ENCODE assay signal across 8 cellular contexts in genomic region chr1:179251675-179252074, GRCh38. TPM values are rescaled to one million over a fixed set of nuclear protein-coding genes. Genes with fewer than 3 reads are reported as not detected.
DNase-seq lines count a peak whose midpoint lies in the region; ATAC-seq and TF ChIP-seq lines count a peak whose summit lies in the region.

No MANE protein-coding gene starts in this region.

- ATAC-seq in DND-41 (ENCODE audit: insufficient read depth, low read depth) (no peak), GM18858 (IDR thresholded peaks at IDR 0.05; ENCODE audit: unreplicated experiment) (no peak), HG03039 (IDR thresholded peaks at IDR 0.05; ENCODE audit: unreplicated experiment) (no peak)

- no peak overlapping the region for H3K4me3 Mint-ChIP-seq in nephron

- no peaks in the 10 kb centered on the region for H3K4me1 ChIP-seq in DND-41 (ENCODE audit: insufficient read depth, low read length)

- no peak overlapping the region for H3K4me2 ChIP-seq in DND-41 (ENCODE audit: insufficient read depth, low read length)

- H3K36me3 Mint-ChIP-seq in nephron (ENCODE audit: low read depth) = no peaks in the 10 kb centered on the region

- H3K4me1 Mint-ChIP-seq in nephron = no peaks in the 10 kb centered on the region

- no peak overlapping the region for H3K27ac ChIP-seq in DND-41 (ENCODE audit: low read length)

- H3K27ac Mint-ChIP-seq in nephron = peak overlapping the region in 1 of 3 experiments; percentile 65

- no peak overlapping the region for H2AFZ ChIP-seq in DND-41 (ENCODE audit: low read depth, low read length)

- H3K9me3 ChIP-seq in DND-41 (ENCODE audit: insufficient read depth, low read length, severe bottlenecking) = no peaks in the 10 kb centered on the region

- H3K27me3 Mint-ChIP-seq in nephron (ENCODE audit: low read depth) = no peaks in the 10 kb centered on the region

- H3K4me3 ChIP-seq in DND-41 (ENCODE audit: low read depth in 1 of 2, low read length in 2 of 2) (no peak overlapping the region), choroid plexus epithelial cell (ENCODE audit: low read depth, low read length) (no peak overlapping the region)

- TF ChIP-seq CTCF in DND-41 (IDR thresholded peaks at IDR 0.05; ENCODE audit: borderline replicate concordance, extremely low read depth, low read length, poor library complexity, severe bottlenecking) (peak; percentile 53), choroid plexus epithelial cell (conservative IDR thresholded peaks at IDR 0.05; ENCODE audit: low read depth, low read length) (peak; percentile 67), nephron (IDR thresholded peaks at IDR 0.05; ENCODE audit: unreplicated experiment in 3 of 3) (peak; percentile 42 to 65 (median 59))

- no peaks in the 10 kb centered on the region for H3K36me3 ChIP-seq in DND-41 (ENCODE audit: insufficient read depth, low read length)

- intact Hi-C loops in head of caudate nucleus (cut with DNase I) = loop anchor here (10.0 kb wide), 1 partner anchor 113 kb away; the partner anchor contains the start of gene AXDND1

- no peaks in the 10 kb centered on the region for H3K27me3 ChIP-seq in DND-41 (ENCODE audit: insufficient read depth, low read length, poor library complexity)

- no peak for DNase-seq in DND-41
- DNase-seq in MV-4-11 (lab: John Stamatoyannopoulos, UW) = peak; percentile 13
- peak; percentile 82 for DNase-seq in choroid plexus epithelial cell (ENCODE audit: low read depth)
- DNase-seq in occipital lobe (lab: John Stamatoyannopoulos, UW) = no peak
- DNase-seq in head of caudate nucleus = no peak

- no peaks in the 10 kb centered on the region for H4K20me1 ChIP-seq in DND-41 (ENCODE audit: insufficient read depth, low read length)

- no peaks in the 10 kb centered on the region for H3K79me2 ChIP-seq in DND-41 (ENCODE audit: insufficient read depth, low read length)

- peaks cover 3% of the 10 kb centered on the region for H3K9me3 Mint-ChIP-seq in nephron

- H3K9ac ChIP-seq in DND-41 (ENCODE audit: low read depth, low read length) = no peak overlapping the region

RNA-seq across cellular contexts. Expression of gene ABL2, which starts 22.2 kb away (rescaled TPM):
- 36.5 TPM for total RNA-seq in occipital lobe

RNA-seq across cellular contexts. Expression of gene SOAT1, which starts 41.9 kb away (rescaled TPM):
- 19.8 TPM for total RNA-seq in occipital lobe

Comparison
In these comparisons a context has a peak if more than half of its experiments do, and no peak if none do; other contexts are left out.
1. DNase-seq: peak in MV-4-11 (single experiment) and choroid plexus epithelial cell (single experiment); none in DND-41 (single experiment), occipital lobe (single experiment) and head of caudate nucleus (0 of 42).
2. Peak in every context shown above with its lines, with median percentiles within 50 percentile points of each other: CTCF ChIP-seq.